29 cellular contexts compared by ENCODE assay signal in the genomic region with DNA sequence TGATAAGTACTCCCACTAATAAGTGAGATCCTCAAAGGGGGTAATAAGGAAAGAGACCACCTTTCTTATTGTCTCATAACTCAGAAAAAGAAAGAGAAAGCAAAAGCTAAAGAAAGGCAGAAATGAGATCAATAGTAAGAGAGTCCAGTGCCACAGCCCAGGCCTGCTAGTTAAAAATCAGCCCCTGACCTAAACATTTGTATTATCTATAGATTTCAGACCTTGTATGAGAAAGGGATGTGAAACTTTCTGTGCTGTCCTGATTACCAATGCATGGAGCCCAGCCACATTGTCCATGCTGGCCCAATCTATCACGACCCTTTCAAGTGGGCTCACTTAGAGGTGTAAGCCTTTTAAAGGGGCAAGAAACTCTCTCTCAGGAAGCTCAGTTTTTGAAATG.
"Had no signal": no experiment of that assay in that cellular context is flagged by ENCODE, and none has a peak within 500 bp of the region (broad histone marks: within the 10 kb centered on the region; RNA-seq: fewer than 3 reads in every experiment).

No MANE protein-coding gene starts in this region.

- H3K36me3 ChIP-seq: left lung, lower lobe of right lung, pancreas, prostate gland, stomach, thyroid gland, transverse colon, upper lobe of left lung, vagina had no signal

- FAIRE-seq: islet of Langerhans, kidney, pancreas had no signal

- H3K27ac ChIP-seq: left lung, lower lobe of right lung, pancreas, prostate gland, skin epidermis, stomach, testis, thyroid gland, transverse colon, upper lobe of left lung, vagina had no signal

- ATAC-seq: left colon; left lung; lower lobe of right lung; naive thymus-derived CD8-positive, alpha-beta T cell; pancreas; right cardiac atrium; sciatic nerve; stimulated activated naive CD8-positive, alpha-beta T cell treated with anti-CD3 and anti-CD28 coated beads, Interleukin-15, Interleukin-2, amounts not matched to agents 100 U/mL and 50 U/mL, for 24 hours had no signal

- H3K9me3 ChIP-seq: left lung, lower lobe of right lung, pancreas, prostate gland, stomach, testis, thyroid gland, transverse colon, upper lobe of left lung, vagina had no signal

- H3K4me1 ChIP-seq: left lung, lower lobe of right lung, pancreas, prostate gland, stomach, testis, thyroid gland, transverse colon, upper lobe of left lung, vagina had no signal

- DNase-seq: immature natural killer cell; kidney; left colon; left lung; lower lobe of right lung; mammary epithelial cell; mesenchymal stem cell; naive thymus-derived CD8-positive, alpha-beta T cell; nucleus accumbens; pancreas; posterior cingulate gyrus; retina; right cardiac atrium; stimulated activated CD4-positive, alpha-beta T cell treated with anti-CD3 and anti-CD28 coated beads, Interleukin-12 subunit alpha, Interleukin-12 subunit beta, amount 100 ng/mL, for 4 hours; stimulated activated CD4-positive, alpha-beta T cell treated with anti-CD3 and anti-CD28 coated beads, Interleukin-15, amount 100 ng/mL, for 24 hours; stimulated activated CD4-positive, alpha-beta T cell treated with anti-CD3 and anti-CD28 coated beads, Interleukin-2, amount 100 ng/mL, for 24 hours; stimulated activated CD4-positive, alpha-beta T cell treated with anti-CD3 and anti-CD28 coated beads, Interleukin-4, amount 100 ng/mL, for 1 hour; stimulated activated naive B cell treated with anti-CD40 and anti-IgM and Interleukin-4, amounts not matched to agents 10 μg/mL and 1 μg/mL and 100 μg/mL, for 72 hours; stimulated activated naive CD8-positive, alpha-beta T cell treated with anti-CD3 and anti-CD28 coated beads, Interleukin-15, Interleukin-2, amounts not matched to agents 100 U/mL and 50 U/mL, for 24 hours; stomach; testis; thyroid gland; transverse colon; upper lobe of left lung had no signal

- H3K4me3 ChIP-seq: left lung, lower lobe of right lung, pancreas, prostate gland, skin epidermis, stomach, testis, thyroid gland, transverse colon, upper lobe of left lung, vagina had no signal

- H3K27me3 ChIP-seq: left lung, pancreas, stomach, testis, thyroid gland, transverse colon, upper lobe of left lung, vagina had no signal
